ENCODE assay signal across 10 cellular contexts in genomic region chr11:111730031-111730430, GRCh38. TPM values are rescaled to one million over a fixed set of nuclear protein-coding genes. Genes with fewer than 3 reads are reported as not detected.
A peak's percentile ranks its signal among the peaks of the same experiment; 100 is the strongest.
DNase-seq lines count a peak whose midpoint lies in the region; ATAC-seq and TF ChIP-seq lines count a peak whose summit lies in the region.
"Had no signal": no experiment of that assay in that cellular context is flagged by ENCODE, and none has a peak within 500 bp of the region (broad histone marks: within the 10 kb centered on the region; RNA-seq: fewer than 3 reads in every experiment).

No MANE protein-coding gene starts in this region.

- TF ChIP-seq EP300 in esophagus muscularis mucosa (IDR thresholded peaks at IDR 0.05) (no peak), neural cell (conservative IDR thresholded peaks at IDR 0.05; ENCODE audit: poor library complexity, severe bottlenecking) (no peak), transverse colon (IDR thresholded peaks at IDR 0.05; ENCODE audit: low read depth) (no peak)

- H3K36me3 ChIP-seq in esophagus muscularis mucosa (peaks cover 12 to 34% (median 26%) of the 10 kb centered on the region in 4 donors), neural cell (ENCODE audit: insufficient read depth, low read length) (no peaks in the 10 kb centered on the region), transverse colon (peaks cover 0 to 17% (median 2%) of the 10 kb centered on the region in 4 donors)

- H3K9me2 ChIP-seq in neural cell (ENCODE audit: insufficient read depth, low read length): no peaks in the 10 kb centered on the region

- 35% methylated on average over 3 of the region's 3 CpGs for WGBS in esophagus muscularis mucosa
- 43 to 64% methylated on average over 1 to 3 of the region's 3 CpGs for WGBS in transverse colon (ENCODE audit: low coverage in 1 of 2), 2 donors

- no peaks in the 10 kb centered on the region for H3K79me2 ChIP-seq in neural cell (replicated peaks; ENCODE audit: insufficient read depth, low read length)

- no peaks in the 10 kb centered on the region for H3F3A ChIP-seq in neural cell (ENCODE audit: insufficient read depth, low read length, poor library complexity, severe bottlenecking)

- no peak for TF ChIP-seq RAD21 in neural cell (conservative IDR thresholded peaks at IDR 0.05)

- H3K4me1 Mint-ChIP-seq in activated T-cell treated with anti-CD3 and anti-CD28 coated beads, Interleukin-2, amount 50 U/mL, for 24 hours (ENCODE audit: low read depth): no peaks in the 10 kb centered on the region
- no peaks in the 10 kb centered on the region for H3K4me1 Mint-ChIP-seq in activated T-cell treated with anti-CD3 and anti-CD28 coated beads, Interleukin-2, amount 50 U/mL, for 72 hours (ENCODE audit: low read depth)

- no peak overlapping the region for H3K4me2 ChIP-seq in neural cell (ENCODE audit: low read length)

- no peak for TF ChIP-seq CTCF in esophagus muscularis mucosa (IDR thresholded peaks at IDR 0.05)
- no peak for TF ChIP-seq CTCF in neural cell (IDR thresholded peaks at IDR 0.05; ENCODE audit: poor library complexity, severe bottlenecking)
- TF ChIP-seq CTCF in transverse colon (IDR thresholded peaks at IDR 0.05): no peak

- ATAC-seq in activated T-cell treated with anti-CD3 and anti-CD28 coated beads, Interleukin-2, amount 50 U/mL, for 72 hours (replicated peaks in 1 of 2): no peak
- no peak for ATAC-seq in HG02610 (IDR thresholded peaks at IDR 0.05; ENCODE audit: unreplicated experiment)

- H3K27me3 ChIP-seq in esophagus muscularis mucosa (no peaks in the 10 kb centered on the region), neural cell (ENCODE audit: insufficient read depth, low read depth, low read length) (no peaks in the 10 kb centered on the region), transverse colon (no peaks in the 10 kb centered on the region)

- no peak overlapping the region for H3K9ac ChIP-seq in neural cell (ENCODE audit: low read length)

- no peak overlapping the region for H2AFZ ChIP-seq in neural cell (ENCODE audit: low read depth, low read length)

- H3K4me1 ChIP-seq in esophagus muscularis mucosa (peaks cover 60 to 62% (median 61%) of the 10 kb centered on the region in 4 donors), transverse colon (peaks cover 23 to 52% (median 27%) of the 10 kb centered on the region in 4 donors)

- in situ Hi-C loops in transverse colon (cut with MboI; ENCODE audit: low pct_ligation_motif_present in 1 of 4, low pct_unique_long_range_greater_than_20kb in 1 of 4, low sequenced_read_pairs in 3 of 4): no loop called here

- no peaks in the 10 kb centered on the region for H3K27me3 Mint-ChIP-seq in activated T-cell treated with anti-CD3 and anti-CD28 coated beads, Interleukin-2, amount 50 U/mL, for 24 hours
- no peaks in the 10 kb centered on the region for H3K27me3 Mint-ChIP-seq in activated T-cell treated with anti-CD3 and anti-CD28 coated beads, Interleukin-2, amount 50 U/mL, for 72 hours (ENCODE audit: low read depth)

- no peaks in the 10 kb centered on the region for H4K20me1 ChIP-seq in neural cell (ENCODE audit: insufficient read depth)

- H3K27ac ChIP-seq in esophagus muscularis mucosa (replicated peaks in 1 of 4) (peak overlapping the region; percentile 42 to 97 (median 66)), neural cell (ENCODE audit: low read length) (peak overlapping the region; percentile 52), transverse colon (peak overlapping the region; percentile 18 to 48 (median 30))

- peaks cover 46% of the 10 kb centered on the region for H3K36me3 Mint-ChIP-seq in activated T-cell treated with anti-CD3 and anti-CD28 coated beads, Interleukin-2, amount 50 U/mL, for 24 hours (ENCODE audit: low read depth)
- peaks cover 0 to 2% of the 10 kb centered on the region in 2 donors for H3K36me3 Mint-ChIP-seq in activated T-cell treated with anti-CD3 and anti-CD28 coated beads, Interleukin-2, amount 50 U/mL, for 72 hours (ENCODE audit: insufficient read depth in 2 of 2)

- H3K4me3 ChIP-seq in esophagus muscularis mucosa (no peak overlapping the region), neural cell (ENCODE audit: low read length) (no peak overlapping the region), transverse colon (no peak overlapping the region)

- DNase-seq in activated T-cell treated with anti-CD3 and anti-CD28 coated beads, Interleukin-2, amount 50 U/mL, for 24 hours: no peak
- DNase-seq in activated T-cell treated with anti-CD3 and anti-CD28 coated beads, Interleukin-2, amount 50 U/mL, for 72 hours: no peak
- DNase-seq in esophagus muscularis mucosa (ENCODE audit: extremely low spot score) (no peak), transverse colon (no peak), NOMO-1 treated with DMSO at 0.1 percent for 48 hours (lab: John Stamatoyannopoulos, UW; ENCODE audit: unreplicated experiment) (no peak)
- no peak for DNase-seq in activated effector memory CD4-positive, alpha-beta T cell treated with Interleukin-2 at 50 U/mL for 16 hours
- DNase-seq: left colon; NK-92 treated with Interleukin-12 subunit alpha and Interleukin-12 subunit beta, amount 100 ng/mL, for 24 hours had no signal

- intact Hi-C loops in esophagus muscularis mucosa (cut with DNase I): no loop called here
- intact Hi-C loops in transverse colon (cut with DNase I; ENCODE audit: low total_unique reads): no loop called here

- H3K4me3 Mint-ChIP-seq in activated T-cell treated with anti-CD3 and anti-CD28 coated beads, Interleukin-2, amount 50 U/mL, for 24 hours: no peak overlapping the region
- H3K4me3 Mint-ChIP-seq in activated T-cell treated with anti-CD3 and anti-CD28 coated beads, Interleukin-2, amount 50 U/mL, for 72 hours: no peak overlapping the region

- peak overlapping the region; percentile 29 for H3K27ac Mint-ChIP-seq in activated T-cell treated with anti-CD3 and anti-CD28 coated beads, Interleukin-2, amount 50 U/mL, for 24 hours
- no peak overlapping the region for H3K27ac Mint-ChIP-seq in activated T-cell treated with anti-CD3 and anti-CD28 coated beads, Interleukin-2, amount 50 U/mL, for 72 hours

- TF ChIP-seq POLR2A in esophagus muscularis mucosa (IDR thresholded peaks at IDR 0.05; ENCODE audit: low read depth) (no peak), transverse colon (IDR thresholded peaks at IDR 0.05) (no peak)

- H3K9me3 ChIP-seq in esophagus muscularis mucosa: no peaks in the 10 kb centered on the region
- H3K9me3 ChIP-seq in neural cell (ENCODE audit: low read length): no peaks in the 10 kb centered on the region
- no peaks in the 10 kb centered on the region for H3K9me3 ChIP-seq in transverse colon

- H3K9me3 Mint-ChIP-seq in activated T-cell treated with anti-CD3 and anti-CD28 coated beads, Interleukin-2, amount 50 U/mL, for 24 hours: no peaks in the 10 kb centered on the region
- H3K9me3 Mint-ChIP-seq in activated T-cell treated with anti-CD3 and anti-CD28 coated beads, Interleukin-2, amount 50 U/mL, for 72 hours: no peaks in the 10 kb centered on the region

TF ChIP-seq in neural cell, 6 proteins besides CTCF, POLR2A, EP300 and RAD21:
- no peak for TF ChIP-seq EZH2 (IDR thresholded peaks at IDR 0.05; ENCODE audit: borderline replicate concordance, insufficient read depth, low read length, poor library complexity, severe bottlenecking)
- no peak for TF ChIP-seq MXI1 (conservative IDR thresholded peaks at IDR 0.05; ENCODE audit: poor library complexity, severe bottlenecking)
- TF ChIP-seq POLR2AphosphoS5 (IDR thresholded peaks at IDR 0.05): no peak
TF ChIP-seq in neural cell: peak in this region for 0.

RNA-seq across cellular contexts. Expression of gene PPP2R1B, which starts 36.2 kb away (rescaled TPM):
- total RNA-seq in activated T-cell treated with anti-CD3 and anti-CD28 coated beads, Interleukin-2, amount 50 U/mL, for 72 hours: 10 to 100 TPM; 29.6 to 34.7 TPM
- total RNA-seq in esophagus muscularis mucosa: 10 to 100 TPM in 2 of 4 donors, 1 to 10 TPM in 2; 9.6 to 12.8 (median 10.5) TPM
- 10.4 and 11.8 TPM in 2 replicates for polyA plus RNA-seq in neural cell
- 20.7 and 28.0 TPM in 2 replicates for polyA minus RNA-seq in neural cell
- 10 to 100 TPM; 28.1 to 55.5 (median 41.5) TPM for total RNA-seq in transverse colon
